In genomic region chr1:160377585-160378206, GRCh38 we compare ENCODE assay signal across 20 cellular contexts. TPM values are rescaled to one million over a fixed set of nuclear protein-coding genes. Genes with fewer than 3 reads are reported as not detected.
A peak's percentile ranks its signal among the peaks of the same experiment; 100 is the strongest.
DNase-seq lines count a peak whose midpoint lies in the region; ATAC-seq and TF ChIP-seq lines count a peak whose summit lies in the region.
"Had no signal": no experiment of that assay in that cellular context is flagged by ENCODE, and none has a peak within 500 bp of the region (broad histone marks: within the 10 kb centered on the region; RNA-seq: fewer than 3 reads in every experiment).

No MANE protein-coding gene starts in this region.

- CTCF ChIA-PET in mammary epithelial cell (lab: Charles Lee; ENCODE audit: low non-redundant PET) = interaction anchor here (0.7 to 1.1 kb wide), 2 partner anchors 229 to 485 kb away, joined by 3 read pairs; no protein-coding TSS in a partner anchor
- CTCF ChIA-PET in activated CD4-positive, alpha-beta memory T cell treated with anti-CD3 and anti-CD28 coated beads, Interleukin-2, amount 10 ng/mL, durations not matched to agents 7 days and 5 days (lab: Charles Lee) = interaction anchor here (1.0 to 4.6 kb wide), 15 partner anchors 9 to 292 kb away, joined by 3 to 30 read pairs (median 6); partner anchors contain the start of gene NHLH1

- ATAC-seq in lower lobe of right lung = peak; percentile 59 to 67
- ATAC-seq in GM18868 (IDR thresholded peaks at IDR 0.05; ENCODE audit: unreplicated experiment) = no peak
- ATAC-seq: activated CD8-positive, alpha-beta memory T cell treated with anti-CD3 and anti-CD28 coated beads, Interleukin-2, amount 10 ng/mL, durations not matched to agents 7 days and 5 days; K562; naive thymus-derived CD4-positive, alpha-beta T cell had no signal

- in situ Hi-C loops in mammary epithelial cell (cut with MboI; ENCODE audit: low sequenced_read_pairs in 2 of 2) = no loop called here

- dilution Hi-C loops in mammary epithelial cell (cut with HindIII; ENCODE audit: low sequenced_read_pairs) = no loop called here

- DNase-seq in mammary epithelial cell = peak; percentile 68
- no peak for DNase-seq in breast epithelium (ENCODE audit: low spot score in 2 of 2)
- peak; percentile 17 for DNase-seq in choroid plexus epithelial cell (ENCODE audit: low read depth)
- no peak for DNase-seq in lower lobe of right lung
- no peak for DNase-seq in superior temporal gyrus (ENCODE audit: extremely low spot score)
- DNase-seq in posterior vena cava (ENCODE audit: low spot score) = no peak
- no peak for DNase-seq in activated CD4-positive, alpha-beta memory T cell treated with anti-CD3 and anti-CD28 coated beads, Interleukin-2, amount 10 ng/mL, durations not matched to agents 7 days and 5 days
- DNase-seq: activated B cell treated with CpG ODN at 0.5 μM for 24 hours; activated CD8-positive, alpha-beta memory T cell treated with anti-CD3 and anti-CD28 coated beads, Interleukin-2, amount 10 ng/mL, durations not matched to agents 7 days and 5 days; activated gamma-delta T cell treated with Interleukin-2 at 50 U/mL for 16 hours; aorta; dorsolateral prefrontal cortex; esophagus squamous epithelium; naive thymus-derived CD4-positive, alpha-beta T cell; NCI-H1092 treated with DMSO at 0.1 percent for 48 hours; Right ventricle myocardium superior had no signal

- no peaks in the 10 kb centered on the region for H4K20me1 ChIP-seq in mammary epithelial cell (ENCODE audit: insufficient read depth, low read length)

- no peaks in the 10 kb centered on the region for H3K79me2 ChIP-seq in mammary epithelial cell (ENCODE audit: insufficient read depth, low read length)

- no peak overlapping the region for H3K4me3 Mint-ChIP-seq in activated CD4-positive, alpha-beta memory T cell treated with anti-CD3 and anti-CD28 coated beads, Interleukin-2, amount 10 ng/mL, durations not matched to agents 7 days and 5 days
- H3K4me3 Mint-ChIP-seq: activated B cell treated with CpG ODN at 0.5 μM for 24 hours; activated CD8-positive, alpha-beta memory T cell treated with anti-CD3 and anti-CD28 coated beads, Interleukin-2, amount 10 ng/mL, durations not matched to agents 7 days and 5 days; naive thymus-derived CD4-positive, alpha-beta T cell; T-helper 1 cell treated with Interleukin-12 subunit alpha and Interleukin-12 subunit beta and Interleukin-4 antibody, amounts not matched to agents 30 μg/mL and 1 μg/mL, for 36 hours had no signal

- no peak overlapping the region for H3K27ac ChIP-seq in mammary epithelial cell (ENCODE audit: insufficient read depth, low read depth, low read length)
- no peak overlapping the region for H3K27ac ChIP-seq in breast epithelium
- H3K27ac ChIP-seq in lower lobe of right lung = no peak overlapping the region
- H3K27ac ChIP-seq: 22Rv1, esophagus squamous epithelium had no signal

- H2AFZ ChIP-seq in mammary epithelial cell (ENCODE audit: low read depth, low read length) = no peak overlapping the region

- peaks cover 8% of the 10 kb centered on the region for H3K27me3 Mint-ChIP-seq in activated CD4-positive, alpha-beta memory T cell treated with anti-CD3 and anti-CD28 coated beads, Interleukin-2, amount 10 ng/mL, durations not matched to agents 7 days and 5 days
- H3K27me3 Mint-ChIP-seq: activated B cell treated with CpG ODN at 0.5 μM for 24 hours had no signal

- H3K27me3 ChIP-seq in mammary epithelial cell (ENCODE audit: insufficient read depth, low read length) (no peaks in the 10 kb centered on the region), breast epithelium (no peaks in the 10 kb centered on the region), lower lobe of right lung (ENCODE audit: low read depth) (no peaks in the 10 kb centered on the region)
- H3K27me3 ChIP-seq: dorsolateral prefrontal cortex, esophagus squamous epithelium had no signal

- POLR2A ChIA-PET in activated CD4-positive, alpha-beta memory T cell treated with anti-CD3 and anti-CD28 coated beads, Interleukin-2, amount 10 ng/mL, durations not matched to agents 7 days and 5 days (lab: Charles Lee) = interaction anchor here (1.1 to 1.4 kb wide), 2 partner anchors 9 to 230 kb away, joined by 3 to 4 read pairs; no protein-coding TSS in a partner anchor

- no peak overlapping the region for H3K4me2 ChIP-seq in mammary epithelial cell (ENCODE audit: insufficient read depth, low read depth, low read length)

- no peaks in the 10 kb centered on the region for H3K9me3 ChIP-seq in mammary epithelial cell (replicated peaks; ENCODE audit: insufficient read depth, low read length)
- H3K9me3 ChIP-seq in breast epithelium = no peaks in the 10 kb centered on the region
- H3K9me3 ChIP-seq in lower lobe of right lung = no peaks in the 10 kb centered on the region
- H3K9me3 ChIP-seq: esophagus squamous epithelium had no signal

- no peak overlapping the region for H3K4me3 ChIP-seq in mammary epithelial cell (replicated peaks in 1 of 3; ENCODE audit: insufficient read depth in 1 of 3, low read depth in 2 of 3, low read length in 3 of 3)
- H3K4me3 ChIP-seq in breast epithelium = no peak overlapping the region
- H3K4me3 ChIP-seq in choroid plexus epithelial cell (ENCODE audit: low read depth, low read length) = no peak overlapping the region
- no peak overlapping the region for H3K4me3 ChIP-seq in lower lobe of right lung
- H3K4me3 ChIP-seq: dorsolateral prefrontal cortex, esophagus squamous epithelium, K562 had no signal

- H3K36me3 ChIP-seq in mammary epithelial cell (ENCODE audit: insufficient read depth, low read length) (no peaks in the 10 kb centered on the region), breast epithelium (no peaks in the 10 kb centered on the region), lower lobe of right lung (no peaks in the 10 kb centered on the region)
- H3K36me3 ChIP-seq: esophagus squamous epithelium had no signal

- no peaks in the 10 kb centered on the region for H3K9me3 Mint-ChIP-seq in activated CD4-positive, alpha-beta memory T cell treated with anti-CD3 and anti-CD28 coated beads, Interleukin-2, amount 10 ng/mL, durations not matched to agents 7 days and 5 days
- H3K9me3 Mint-ChIP-seq: activated B cell treated with CpG ODN at 0.5 μM for 24 hours; T-helper 1 cell treated with Interleukin-12 subunit alpha and Interleukin-12 subunit beta and Interleukin-4 antibody, amounts not matched to agents 30 μg/mL and 1 μg/mL, for 36 hours had no signal

- no peak overlapping the region for H3K9ac ChIP-seq in mammary epithelial cell (ENCODE audit: insufficient read depth, low read length)

- no peak for TF ChIP-seq CTCF in mammary epithelial cell (conservative IDR thresholded peaks at IDR 0.05 in 1 of 2, IDR thresholded peaks at IDR 0.05 in 1 of 2; ENCODE audit: extremely low read depth in 1 of 2, insufficient read depth in 1 of 2, low read depth in 1 of 2, low read length in 2 of 2)
- no peak for TF ChIP-seq CTCF in breast epithelium (IDR thresholded peaks at IDR 0.05)
- TF ChIP-seq CTCF in choroid plexus epithelial cell (conservative IDR thresholded peaks at IDR 0.05; ENCODE audit: low read depth, low read length) = no peak
- no peak for TF ChIP-seq CTCF in lower lobe of right lung (IDR thresholded peaks at IDR 0.05)

- intact Hi-C loops in mammary epithelial cell (cut with micrococcal nuclease) = loop anchor here (2.0 kb wide), 2 partner anchors 35 to 39 kb away; partner anchors contain the start of genes COPA and NCSTN
- intact Hi-C loops in breast epithelium (cut with DNase I; ENCODE audit: low total_unique reads) = no loop called here
- intact Hi-C loops in lower lobe of right lung (cut with DNase I) = no loop called here
- intact Hi-C loops in posterior vena cava (cut with DNase I) = no loop called here

- 56% methylated on average over 7 of the region's 7 CpGs for WGBS in mammary epithelial cell (ENCODE audit: low coverage, missing lambda C conversion rate)

- peaks cover 3% of the 10 kb centered on the region for H3K4me1 ChIP-seq in mammary epithelial cell (ENCODE audit: insufficient read depth, low read length)
- H3K4me1 ChIP-seq in breast epithelium = peaks cover 4 to 7% of the 10 kb centered on the region in 2 donors
- peaks cover 19% of the 10 kb centered on the region for H3K4me1 ChIP-seq in lower lobe of right lung

- H3K36me3 Mint-ChIP-seq in activated CD4-positive, alpha-beta memory T cell treated with anti-CD3 and anti-CD28 coated beads, Interleukin-2, amount 10 ng/mL, durations not matched to agents 7 days and 5 days (ENCODE audit: low read depth) = no peaks in the 10 kb centered on the region
- H3K36me3 Mint-ChIP-seq: activated CD8-positive, alpha-beta memory T cell treated with anti-CD3 and anti-CD28 coated beads, Interleukin-2, amount 10 ng/mL, durations not matched to agents 7 days and 5 days; naive thymus-derived CD4-positive, alpha-beta T cell had no signal

- BruUV-seq in mammary epithelial cell (replicated peaks; lab: Mats Ljungman, UMichigan) = no TSS peak

- H3K27ac Mint-ChIP-seq in activated CD4-positive, alpha-beta memory T cell treated with anti-CD3 and anti-CD28 coated beads, Interleukin-2, amount 10 ng/mL, durations not matched to agents 7 days and 5 days = no peak overlapping the region
- H3K27ac Mint-ChIP-seq: activated B cell treated with CpG ODN at 0.5 μM for 24 hours; activated CD8-positive, alpha-beta memory T cell treated with anti-CD3 and anti-CD28 coated beads, Interleukin-2, amount 10 ng/mL, durations not matched to agents 7 days and 5 days; T-helper 1 cell treated with Interleukin-12 subunit alpha and Interleukin-12 subunit beta and Interleukin-4 antibody, amounts not matched to agents 30 μg/mL and 1 μg/mL, for 36 hours had no signal

- TF ChIP-seq POLR2A in breast epithelium (IDR thresholded peaks at IDR 0.05) = no peak

- peaks cover 14% of the 10 kb centered on the region for H3K4me1 Mint-ChIP-seq in activated CD4-positive, alpha-beta memory T cell treated with anti-CD3 and anti-CD28 coated beads, Interleukin-2, amount 10 ng/mL, durations not matched to agents 7 days and 5 days

RNA-seq across cellular contexts. Expression of gene NHLH1, which starts 10.8 kb away (rescaled TPM):
- total RNA-seq in mammary epithelial cell (not detected), breast epithelium (under 1 TPM in 1 of 3 donors, not detected in 2; 0.15 TPM), lower lobe of right lung (0.15 TPM), posterior vena cava (under 1 TPM in 1 of 2 donors, not detected in 1; 0.14 TPM)
- polyA plus RNA-seq in mammary epithelial cell = 0.10 TPM
- 1.2 TPM for polyA minus RNA-seq in mammary epithelial cell
- total RNA-seq in activated CD4-positive, alpha-beta memory T cell treated with anti-CD3 and anti-CD28 coated beads, Interleukin-2, amount 10 ng/mL, durations not matched to agents 7 days and 5 days = under 1 TPM; 0.40 to 0.43 TPM
- total RNA-seq: Right ventricle myocardium superior had no signal
- polyA plus RNA-seq: aorta; naive thymus-derived CD4-positive, alpha-beta T cell had no signal

RNA-seq across cellular contexts. Expression of gene VANGL2, which starts 22.7 kb away (rescaled TPM):
- total RNA-seq in mammary epithelial cell (10 to 100 TPM in 1 of 2 donors, 1 to 10 TPM in 1; 8.7 to 10.3 TPM), breast epithelium (1 to 10 TPM in 2 of 3 donors, under 1 TPM in 1; 0.48 to 7.6 (median 5.6) TPM), lower lobe of right lung (7.5 TPM), posterior vena cava (1 to 10 TPM; 2.0 to 2.4 TPM)
- 7.4 TPM for polyA plus RNA-seq in mammary epithelial cell
- 6.4 TPM for polyA minus RNA-seq in mammary epithelial cell
- not detected for total RNA-seq in activated CD4-positive, alpha-beta memory T cell treated with anti-CD3 and anti-CD28 coated beads, Interleukin-2, amount 10 ng/mL, durations not matched to agents 7 days and 5 days
- total RNA-seq: activated CD8-positive, alpha-beta memory T cell treated with anti-CD3 and anti-CD28 coated beads, Interleukin-2, amount 10 ng/mL, durations not matched to agents 7 days and 5 days had no signal
- polyA plus RNA-seq: naive thymus-derived CD4-positive, alpha-beta T cell had no signal

RNA-seq across cellular contexts. Expression of gene NCSTN, which starts 34.5 kb away (rescaled TPM):
- 100 to 1,000 TPM in 1 of 2 donors, 10 to 100 TPM in 1; 85.0 to 102 TPM for total RNA-seq in mammary epithelial cell
- 145 TPM for polyA plus RNA-seq in mammary epithelial cell
- polyA minus RNA-seq in mammary epithelial cell = 95.9 TPM
- total RNA-seq in breast epithelium = 10 to 100 TPM; 66.4 to 83.5 (median 76.0) TPM
- 108 TPM for total RNA-seq in lower lobe of right lung
- total RNA-seq in posterior vena cava = 10 to 100 TPM; 57.3 to 78.9 TPM
- 10 to 100 TPM; 64.5 to 65.3 TPM for total RNA-seq in activated CD4-positive, alpha-beta memory T cell treated with anti-CD3 and anti-CD28 coated beads, Interleukin-2, amount 10 ng/mL, durations not matched to agents 7 days and 5 days

RNA-seq across cellular contexts. Expression of gene COPA, which starts 34.6 kb away (rescaled TPM):
- 100 to 1,000 TPM; 155 to 173 TPM for total RNA-seq in mammary epithelial cell
- 120 TPM for polyA plus RNA-seq in mammary epithelial cell
- polyA minus RNA-seq in mammary epithelial cell = 348 TPM
- 100 to 1,000 TPM; 138 to 170 (median 153) TPM for total RNA-seq in breast epithelium
- 136 TPM for total RNA-seq in lower lobe of right lung
- 100 to 1,000 TPM; 165 to 172 TPM for total RNA-seq in posterior vena cava
- 100 to 1,000 TPM; 145 to 146 TPM for total RNA-seq in activated CD4-positive, alpha-beta memory T cell treated with anti-CD3 and anti-CD28 coated beads, Interleukin-2, amount 10 ng/mL, durations not matched to agents 7 days and 5 days

Comparison
In these comparisons a context has a peak if more than half of its experiments do, and no peak if none do; other contexts are left out.
1. DNase-seq: peak in mammary epithelial cell (single experiment) and choroid plexus epithelial cell (single experiment); none in breast epithelium (0 of 2), lower lobe of right lung (single experiment), superior temporal gyrus (single experiment), posterior vena cava (single experiment) and activated CD4-positive, alpha-beta memory T cell treated with anti-CD3 and anti-CD28 coated beads, Interleukin-2, amount 10 ng/mL, durations not matched to agents 7 days and 5 days (single experiment).